ENCODE assay signal across 15 cellular contexts in genomic region chr1:91610102-91610501, GRCh38.
DNase-seq lines count a peak whose midpoint lies in the region; FAIRE-seq and TF ChIP-seq lines count a peak whose summit lies in the region.
"Had no signal": no experiment of that assay in that cellular context is flagged by ENCODE, and none has a peak within 500 bp of the region (broad histone marks: within the 10 kb centered on the region; RNA-seq: fewer than 3 reads in every experiment).

No MANE protein-coding gene starts in this region.

- FAIRE-seq in kidney (lab: Jason Lieb, UNC): no peak

- DNase-seq in MCF 10A (ENCODE audit: unreplicated experiment): no peak
- no peak for DNase-seq in breast epithelium (ENCODE audit: low spot score in 2 of 2)
- DNase-seq in endodermal cell: no peak
- no peak for DNase-seq in mesendoderm
- DNase-seq in type B pancreatic cell (ENCODE audit: extremely low spot score, unreplicated experiment): no peak
- DNase-seq in OCI-M2 (lab: John Stamatoyannopoulos, UW; ENCODE audit: unreplicated experiment): no peak
- no peak for DNase-seq in NCI-H2171 treated with DMSO at 0.1 percent for 48 hours (lab: John Stamatoyannopoulos, UW)
- no peak for DNase-seq in kidney
- DNase-seq: C1 segment of cervical spinal cord, DMS53, H7, NCI-H2107, NCI-H82 had no signal

- 97% methylated on average over 2 of the region's 2 CpGs; no CpG with 5 or more reads in 1 of the 2 experiments for WGBS in endodermal cell (ENCODE audit: insufficient coverage in 1 of 2, insufficient read length in 1 of 2), 2 experiments
- WGBS in mesendoderm (ENCODE audit: extremely low coverage, insufficient coverage, low lambda C conversion rate): no CpG with 5 or more reads among the region's 2 CpGs

- intact Hi-C loops in MCF 10A (cut with micrococcal nuclease): no loop called here
- intact Hi-C loops in breast epithelium (cut with DNase I; ENCODE audit: low total_unique reads): no loop called here
- intact Hi-C loops in kidney (cut with DNase I): no loop called here

- H3K27me3 Mint-ChIP-seq in MCF 10A (ENCODE audit: insufficient read depth, unreplicated experiment): no peaks in the 10 kb centered on the region
- no peaks in the 10 kb centered on the region for H3K27me3 Mint-ChIP-seq in endodermal cell (ENCODE audit: insufficient read depth)
- H3K27me3 Mint-ChIP-seq in type B pancreatic cell: no peaks in the 10 kb centered on the region
- H3K27me3 Mint-ChIP-seq: IgD-negative memory B cell had no signal

- H3K36me3 Mint-ChIP-seq in MCF 10A (ENCODE audit: insufficient read depth, unreplicated experiment) (no peaks in the 10 kb centered on the region), endodermal cell (ENCODE audit: low read depth) (no peaks in the 10 kb centered on the region), type B pancreatic cell (peaks cover 4% of the 10 kb centered on the region)
- H3K36me3 Mint-ChIP-seq: IgD-negative memory B cell had no signal

- H2BK120ac ChIP-seq in mesendoderm (ENCODE audit: low read depth, low read length): peak overlapping the region; percentile 28

- H2BK15ac ChIP-seq in mesendoderm (replicated peaks; ENCODE audit: low read depth): no peak overlapping the region

- POLR2A ChIA-PET in MCF 10A (lab: Yijun Ruan, JAX): interaction anchor here (0.9 to 5.4 kb wide), 12 partner anchors 10 to 277 kb away, joined by 3 to 36 read pairs (median 6); partner anchors contain the start of gene TGFBR3

- no TSS peak for BruUV-seq in MCF 10A (replicated peaks; lab: Mats Ljungman, UMichigan)

- H3K4me2 ChIP-seq in mesendoderm (ENCODE audit: low read length): no peak overlapping the region

- no peak overlapping the region for H4K8ac ChIP-seq in mesendoderm (ENCODE audit: low read depth, low read length)

- H3K18ac ChIP-seq in mesendoderm (ENCODE audit: low read length): peak overlapping the region; percentile 42

- no peaks in the 10 kb centered on the region for H3K79me2 ChIP-seq in mesendoderm (ENCODE audit: control insufficient read depth, insufficient read depth, low read length)

- no peak overlapping the region for H4K5ac ChIP-seq in mesendoderm (ENCODE audit: low read length)

- no peak overlapping the region for H2BK5ac ChIP-seq in mesendoderm (ENCODE audit: low read length)

- H3K9ac ChIP-seq in endodermal cell (ENCODE audit: extremely low read depth, low read length, poor library complexity, severe bottlenecking) (no peak overlapping the region), mesendoderm (ENCODE audit: low read length) (no peak overlapping the region), kidney (ENCODE audit: low read length in 2 of 2) (no peak overlapping the region)

- peak overlapping the region; percentile 8 for H3K4ac ChIP-seq in mesendoderm (ENCODE audit: low read depth, low read length)

- H3K9me3 ChIP-seq in breast epithelium (no peaks in the 10 kb centered on the region), endodermal cell (ENCODE audit: control insufficient read depth, low read length) (no peaks in the 10 kb centered on the region), kidney (ENCODE audit: control insufficient read depth in 1 of 2, low read length in 2 of 2) (no peaks in the 10 kb centered on the region)

- TF ChIP-seq CTCF in MCF 10A (IDR thresholded peaks at IDR 0.05; ENCODE audit: unreplicated experiment): no peak
- TF ChIP-seq CTCF in breast epithelium (IDR thresholded peaks at IDR 0.05): no peak
- TF ChIP-seq CTCF in endodermal cell (conservative IDR thresholded peaks at IDR 0.05): no peak
- TF ChIP-seq CTCF in type B pancreatic cell (conservative IDR thresholded peaks at IDR 0.05): no peak
- no peak for TF ChIP-seq CTCF in kidney (IDR thresholded peaks at IDR 0.05; ENCODE audit: borderline replicate concordance, extremely low read depth, insufficient read depth)

- H3K9me3 Mint-ChIP-seq in MCF 10A (ENCODE audit: unreplicated experiment) (no peaks in the 10 kb centered on the region), endodermal cell (peaks cover 8% of the 10 kb centered on the region), type B pancreatic cell (peaks cover 13% of the 10 kb centered on the region)
- H3K9me3 Mint-ChIP-seq: IgD-negative memory B cell had no signal

- TF ChIP-seq POLR2A in breast epithelium (IDR thresholded peaks at IDR 0.05): no peak

- H3K27me3 ChIP-seq in breast epithelium (no peaks in the 10 kb centered on the region), endodermal cell (ENCODE audit: control insufficient read depth, insufficient read depth, low read length, poor library complexity, severe bottlenecking) (no peaks in the 10 kb centered on the region), mesendoderm (ENCODE audit: insufficient read depth, low read length, poor library complexity) (no peaks in the 10 kb centered on the region)

- no peak overlapping the region for H3K56ac ChIP-seq in mesendoderm (ENCODE audit: low read length)

- H3K4me3 Mint-ChIP-seq in MCF 10A (ENCODE audit: unreplicated experiment) (no peak overlapping the region), endodermal cell (no peak overlapping the region), type B pancreatic cell (no peak overlapping the region)
- H3K4me3 Mint-ChIP-seq: IgD-negative memory B cell had no signal

- CTCF ChIA-PET in MCF 10A (lab: Yijun Ruan, JAX): interaction anchor here (0.5 to 4.0 kb wide), 11 partner anchors 12 to 1560 kb away, joined by 3 to 35 read pairs (median 3); no protein-coding TSS in a partner anchor

- H3K4me1 ChIP-seq in breast epithelium (no peaks in the 10 kb centered on the region), endodermal cell (ENCODE audit: control insufficient read depth, insufficient read depth, low read length) (peaks cover 23% of the 10 kb centered on the region), mesendoderm (ENCODE audit: control insufficient read depth, low read depth, low read length) (peaks cover 11% of the 10 kb centered on the region), kidney (ENCODE audit: control insufficient read depth in 1 of 2, insufficient read depth in 1 of 2, low read depth in 1 of 2, low read length in 2 of 2) (no peaks in the 10 kb centered on the region)

- H3K4me1 Mint-ChIP-seq in MCF 10A (ENCODE audit: insufficient read depth, unreplicated experiment) (peaks cover 45% of the 10 kb centered on the region), endodermal cell (peaks cover 31% of the 10 kb centered on the region), type B pancreatic cell (ENCODE audit: unreplicated experiment) (peaks cover 7% of the 10 kb centered on the region)
- H3K4me1 Mint-ChIP-seq: IgD-negative memory B cell had no signal

- H3K79me1 ChIP-seq in mesendoderm (ENCODE audit: low read length): no peaks in the 10 kb centered on the region

- H2AK5ac ChIP-seq in mesendoderm (ENCODE audit: low read length): no peak overlapping the region

- H3K27ac ChIP-seq in breast epithelium (no peak overlapping the region), endodermal cell (ENCODE audit: low read depth, low read length) (no peak overlapping the region), mesendoderm (ENCODE audit: low read depth, low read length) (no peak overlapping the region), kidney (ENCODE audit: low read depth in 2 of 2, low read length in 2 of 2) (no peak overlapping the region)
- H3K27ac ChIP-seq: 22Rv1 had no signal

- H3K36me3 ChIP-seq in breast epithelium: no peaks in the 10 kb centered on the region
- no peaks in the 10 kb centered on the region for H3K36me3 ChIP-seq in endodermal cell (ENCODE audit: control insufficient read depth, insufficient read depth, low read length)
- H3K36me3 ChIP-seq in mesendoderm (ENCODE audit: control insufficient read depth, insufficient read depth, low read length): no peaks in the 10 kb centered on the region
- no peaks in the 10 kb centered on the region for H3K36me3 ChIP-seq in kidney (ENCODE audit: control insufficient read depth in 1 of 2, insufficient read depth in 2 of 2, low read length in 2 of 2)

- H3K23ac ChIP-seq in mesendoderm (ENCODE audit: low read length): no peak overlapping the region

- H3K27ac Mint-ChIP-seq in MCF 10A (ENCODE audit: low read depth, unreplicated experiment) (peak overlapping the region; percentile 74), endodermal cell (peak overlapping the region; percentile 26), type B pancreatic cell (peak overlapping the region; percentile 95)
- H3K27ac Mint-ChIP-seq: IgD-negative memory B cell had no signal

- H3K4me3 ChIP-seq in breast epithelium (no peak overlapping the region), endodermal cell (ENCODE audit: low read length) (peak overlapping the region; percentile 17), mesendoderm (ENCODE audit: low read length) (no peak overlapping the region), kidney (ENCODE audit: low read length in 2 of 2) (no peak overlapping the region)

Comparison
In these comparisons a context has a peak if more than half of its experiments do, and no peak if none do; other contexts are left out.
1. H3K27ac Mint-ChIP-seq: peak in every context shown above with its lines; median percentile 95 in type B pancreatic cell; 74 in MCF 10A; 26 in endodermal cell.